8 cellular contexts compared by ENCODE assay signal in genomic region chr12:2877959-2878732, GRCh38. TPM values are rescaled to one million over a fixed set of nuclear protein-coding genes. Genes with fewer than 3 reads are reported as not detected.
DNase-seq lines count a peak whose midpoint lies in the region; ATAC-seq and TF ChIP-seq lines count a peak whose summit lies in the region.

No MANE protein-coding gene starts in this region.

- no peak for TF ChIP-seq POLR2A in gastroesophageal sphincter (IDR thresholded peaks at IDR 0.05)

- H3K9me3 Mint-ChIP-seq in activated B cell treated with CpG ODN at 0.5 μM for 24 hours, result no peaks in the 10 kb centered on the region

- H3K27me3 ChIP-seq in gastroesophageal sphincter, result no peaks in the 10 kb centered on the region

- H3K9me3 ChIP-seq in gastroesophageal sphincter, result no peaks in the 10 kb centered on the region

- H3K36me3 ChIP-seq in gastroesophageal sphincter, result no peaks in the 10 kb centered on the region

- CTCF ChIA-PET in activated B cell treated with CpG ODN at 0.5 μM for 24 hours (lab: Charles Lee), result interaction anchor here (0.5 to 1.3 kb wide), 3 partner anchors 12 to 164 kb away, joined by 3 to 4 read pairs (median 4); partner anchors contain the start of gene TULP3

- POLR2A ChIA-PET in activated B cell treated with CpG ODN at 0.5 μM for 24 hours (lab: Charles Lee), result interaction anchor here (0.6 to 2.9 kb wide), 5 partner anchors 9 to 82 kb away, joined by 3 to 28 read pairs (median 8); partner anchors contain the start of genes ITFG2 and TULP3

- H3K27ac Mint-ChIP-seq in activated B cell treated with CpG ODN at 0.5 μM for 24 hours, result peak overlapping the region; percentile 94

- peak overlapping the region; percentile 53 to 95 (median 94) for H3K27ac ChIP-seq in gastroesophageal sphincter

- H3K4me1 Mint-ChIP-seq in activated B cell treated with CpG ODN at 0.5 μM for 24 hours, result peaks cover 28% of the 10 kb centered on the region

- ATAC-seq in activated B cell treated with CpG ODN at 0.5 μM for 24 hours (ENCODE audit: low read depth) (peak; percentile 53), gastroesophageal sphincter (no peak), GM19397 (IDR thresholded peaks at IDR 0.05; ENCODE audit: unreplicated experiment) (no peak), GM18909 (IDR thresholded peaks at IDR 0.05; ENCODE audit: poor library complexity, unreplicated experiment) (no peak), HG02973 (IDR thresholded peaks at IDR 0.05; ENCODE audit: unreplicated experiment) (no peak)

- H3K36me3 Mint-ChIP-seq in activated B cell treated with CpG ODN at 0.5 μM for 24 hours (ENCODE audit: low read depth), result peaks cover 9% of the 10 kb centered on the region

- peak overlapping the region; percentile 94 for H3K4me3 Mint-ChIP-seq in activated B cell treated with CpG ODN at 0.5 μM for 24 hours

- DNase-seq in GF-D8 (lab: John Stamatoyannopoulos, UW) (peak; percentile 79), NCI-H1092 treated with DMSO at 0.1 percent for 48 hours (lab: John Stamatoyannopoulos, UW) (peak; percentile 89), activated B cell treated with CpG ODN at 0.5 μM for 24 hours (no peak), posterior vena cava (ENCODE audit: low spot score) (peak; percentile 35)

- H3K27me3 Mint-ChIP-seq in activated B cell treated with CpG ODN at 0.5 μM for 24 hours, result no peaks in the 10 kb centered on the region

- TF ChIP-seq EP300 in gastroesophageal sphincter (IDR thresholded peaks at IDR 0.05), result no peak

- intact Hi-C loops in activated B cell treated with CpG ODN at 0.5 μM for 24 hours (cut with micrococcal nuclease) (loop anchor here (1.0 to 2.0 kb wide), 4 partner anchors 7 to 83 kb away; partner anchors contain the start of genes FKBP4, ITFG2 and TULP3), posterior vena cava (cut with DNase I) (loop anchor here in 1 of 2 donors (1.0 kb wide), 1 partner anchor 18 kb away; no protein-coding TSS in a partner anchor)

- 9 to 28% methylated on average over 6 to 8 of the region's 16 CpGs for WGBS in gastroesophageal sphincter (ENCODE audit: low coverage in 1 of 2), 2 donors

- TF ChIP-seq CTCF in activated B cell treated with CpG ODN at 0.5 μM for 24 hours (IDR thresholded peaks at IDR 0.05) (no peak), gastroesophageal sphincter (IDR thresholded peaks at IDR 0.05) (no peak)

- H3K4me1 ChIP-seq in gastroesophageal sphincter, result peaks cover 0 to 27% (median 13%) of the 10 kb centered on the region in 3 donors

- peak overlapping the region; percentile 62 to 92 for H3K4me3 ChIP-seq in gastroesophageal sphincter

RNA-seq across cellular contexts. Expression of gene RHNO1, which starts 1.1 kb away (rescaled TPM):
- total RNA-seq in activated B cell treated with CpG ODN at 0.5 μM for 24 hours (12.4 and 14.4 TPM in 2 replicates), gastroesophageal sphincter (10 to 100 TPM in 2 of 4 donors, 1 to 10 TPM in 2; 8.2 to 12.5 (median 9.5) TPM), posterior vena cava (1 to 10 TPM; 8.4 to 8.8 TPM)

RNA-seq across cellular contexts. Expression of gene FOXM1, which starts 1.2 kb away (rescaled TPM):
- total RNA-seq in activated B cell treated with CpG ODN at 0.5 μM for 24 hours (1.8 and 2.8 TPM in 2 replicates), gastroesophageal sphincter (1 to 10 TPM in 2 of 4 donors, not detected in 2; 1.3 to 1.7 TPM), posterior vena cava (under 1 TPM; 0.24 to 0.79 TPM)

RNA-seq across cellular contexts. Expression of gene TULP3, which starts 12.5 kb away (rescaled TPM):
- 7.0 and 7.3 TPM in 2 replicates for total RNA-seq in activated B cell treated with CpG ODN at 0.5 μM for 24 hours
- total RNA-seq in gastroesophageal sphincter, result 10 to 100 TPM; 25.2 to 41.4 (median 25.7) TPM
- total RNA-seq in posterior vena cava, result 10 to 100 TPM; 19.5 to 23.6 TPM

RNA-seq across cellular contexts. Expression of gene TEX52, which starts 21.3 kb away (rescaled TPM):
- not detected in 2 replicates for total RNA-seq in activated B cell treated with CpG ODN at 0.5 μM for 24 hours
- not detected for total RNA-seq in gastroesophageal sphincter
- total RNA-seq in posterior vena cava, result not detected

RNA-seq across cellular contexts. Expression of gene NRIP2, which starts 43.3 kb away (rescaled TPM):
- total RNA-seq in activated B cell treated with CpG ODN at 0.5 μM for 24 hours (not detected in 2 replicates), gastroesophageal sphincter (1 to 10 TPM; 1.4 to 5.7 (median 1.9) TPM), posterior vena cava (1 to 10 TPM; 3.6 to 3.7 TPM)
